Comparison of ENCODE assay signal across 14 cellular contexts in the genomic region with DNA sequence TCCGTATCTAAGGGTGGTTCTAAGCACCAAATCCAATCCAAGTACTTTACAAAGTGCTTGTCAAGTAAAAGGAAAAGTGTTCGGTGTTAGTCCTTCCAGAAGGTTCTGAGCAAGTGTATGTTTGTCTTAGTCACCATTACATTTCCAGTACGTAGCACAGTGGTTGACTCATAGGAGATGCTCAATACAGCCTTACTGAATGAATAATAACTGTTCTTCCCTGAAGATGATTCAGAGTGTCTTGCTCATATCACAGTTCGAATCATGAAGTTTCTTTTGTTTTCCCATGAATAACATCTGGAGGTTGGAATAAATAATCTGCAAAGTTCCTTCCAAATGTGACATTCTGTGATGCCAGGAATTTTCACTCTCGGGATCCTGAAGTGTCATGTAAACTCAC. TPM values are rescaled to one million over a fixed set of nuclear protein-coding genes. Genes with fewer than 3 reads are reported as not detected.
DNase-seq lines count a peak whose midpoint lies in the region; ATAC-seq and TF ChIP-seq lines count a peak whose summit lies in the region.
"Had no signal": no experiment of that assay in that cellular context is flagged by ENCODE, and none has a peak within 500 bp of the region (broad histone marks: within the 10 kb centered on the region; RNA-seq: fewer than 3 reads in every experiment).

No MANE protein-coding gene starts in this region.

- no peak overlapping the region for H3K4me3 ChIP-seq in AG10803 (ENCODE audit: low read length)
- H3K4me3 ChIP-seq in transverse colon, result no peak overlapping the region
- H3K4me3 ChIP-seq: left ventricle myocardium inferior had no signal

- H3K27ac ChIP-seq in transverse colon, result no peak overlapping the region
- H3K27ac ChIP-seq: left ventricle myocardium inferior had no signal

- no peaks in the 10 kb centered on the region for H3K4me1 ChIP-seq in transverse colon
- H3K4me1 ChIP-seq: left ventricle myocardium inferior had no signal

- H3K36me3 ChIP-seq in transverse colon, result no peaks in the 10 kb centered on the region
- H3K36me3 ChIP-seq: left ventricle myocardium inferior had no signal

- TF ChIP-seq POLR2A in transverse colon (IDR thresholded peaks at IDR 0.05), result no peak

- H3K9me3 ChIP-seq in transverse colon, result no peaks in the 10 kb centered on the region

- ATAC-seq in HG03095 (IDR thresholded peaks at IDR 0.05; ENCODE audit: unreplicated experiment) (no peak), GM18873 (IDR thresholded peaks at IDR 0.05; ENCODE audit: low FRiP score, unreplicated experiment) (no peak)

- intact Hi-C loops in transverse colon (cut with DNase I; ENCODE audit: low total_unique reads), result no loop called here

- peak; percentile 96 for DNase-seq in AG10803 (ENCODE audit: low read depth)
- peak; percentile 92 for DNase-seq in HT1080 (ENCODE audit: low read depth)
- peak; percentile 7 for DNase-seq in brain pericyte (ENCODE audit: low read depth, low spot score)
- peak; percentile 3 to 95 for DNase-seq in lung microvascular endothelial cell (ENCODE audit: low read depth in 2 of 2)
- no peak for DNase-seq in stimulated activated CD4-positive, alpha-beta T cell treated with anti-CD3 and anti-CD28 coated beads, Interleukin-4, amount 100 ng/mL, for 4 hours
- DNase-seq in transverse colon, result no peak
- DNase-seq: DMS 273 treated with DMSO at 0.1 percent for 48 hours, endodermal cell, left ventricle myocardium inferior, NCI-H345 had no signal

- WGBS in transverse colon (ENCODE audit: low coverage in 1 of 2), 2 donors, result 62 to 67% methylated on average over 2 to 5 of the region's 5 CpGs

- no peak for TF ChIP-seq CTCF in AG10803 (conservative IDR thresholded peaks at IDR 0.05; ENCODE audit: low read length)
- no peak for TF ChIP-seq CTCF in transverse colon (IDR thresholded peaks at IDR 0.05)

- no peaks in the 10 kb centered on the region for H3K27me3 ChIP-seq in transverse colon

- in situ Hi-C loops in transverse colon (cut with MboI; ENCODE audit: low pct_ligation_motif_present in 1 of 4, low pct_unique_long_range_greater_than_20kb in 1 of 4, low sequenced_read_pairs in 3 of 4), result no loop called here

- TF ChIP-seq EP300 in transverse colon (IDR thresholded peaks at IDR 0.05; ENCODE audit: low read depth), result no peak

RNA-seq across cellular contexts. Expression of a gene that starts 53.4 kb away (rescaled TPM):
- total RNA-seq in HT1080 (2014; rRNA removed; shearing (Covaris generic)), result not detected in 2 replicates
- not detected in 2 replicates for polyA plus RNA-seq in HT1080 (2015; cell fraction: cytosol; rRNA removed)
- polyA plus RNA-seq in HT1080 (2015; cell fraction: nucleus; rRNA removed), result not detected in 2 replicates
- not detected in 2 replicates for total RNA-seq in lung microvascular endothelial cell
- total RNA-seq in transverse colon, result not detected
- total RNA-seq: activated T-helper 2 cell treated with anti-CD3 and anti-CD28 coated beads, Interferon-gamma antibody, Interleukin-2, Interleukin-4, amounts not matched to agents 10 μg/mL and 5 μg/mL and 100 μg/mL, durations not matched to agents 14 hours and 24 hours and 36 hours; endodermal cell had no signal
- polyA plus RNA-seq: IgD-negative memory B cell had no signal

Comparison
In these comparisons a context has a peak if more than half of its experiments do, and no peak if none do; other contexts are left out.
1. DNase-seq: peak in AG10803 (single experiment), HT1080 (single experiment), brain pericyte (single experiment) and lung microvascular endothelial cell (2 of 2); none in stimulated activated CD4-positive, alpha-beta T cell treated with anti-CD3 and anti-CD28 coated beads, Interleukin-4, amount 100 ng/mL, for 4 hours (0 of 2) and transverse colon (single experiment).